ENCODE assay signal across 8 cellular contexts in genomic region chr10:58291538-58292174, GRCh38. TPM values are rescaled to one million over a fixed set of nuclear protein-coding genes. Genes with fewer than 3 reads are reported as not detected.
DNase-seq lines count a peak whose midpoint lies in the region; ATAC-seq and TF ChIP-seq lines count a peak whose summit lies in the region.

No MANE protein-coding gene starts in this region.

- H3K27me3 ChIP-seq in tibial nerve = no peaks in the 10 kb centered on the region

- no peak overlapping the region for H3K4me3 ChIP-seq in tibial nerve

- no peak overlapping the region for H3K4me3 Mint-ChIP-seq in activated T-cell treated with anti-CD3 and anti-CD28 coated beads, Interleukin-2, amount 50 U/mL, for 4 hours

- H3K9me3 ChIP-seq in tibial nerve = no peaks in the 10 kb centered on the region

- peak; percentile 55 to 80 (median 73) for TF ChIP-seq CTCF in tibial nerve (IDR thresholded peaks at IDR 0.05)

- no peaks in the 10 kb centered on the region for H3K27me3 Mint-ChIP-seq in activated T-cell treated with anti-CD3 and anti-CD28 coated beads, Interleukin-2, amount 50 U/mL, for 4 hours (ENCODE audit: low read depth)

- WGBS in tibial nerve, 2 donors = 51 to 65% methylated on average over 5 of the region's 5 CpGs

- TF ChIP-seq EP300 in tibial nerve (IDR thresholded peaks at IDR 0.05) = no peak

- H3K4me1 Mint-ChIP-seq in activated T-cell treated with anti-CD3 and anti-CD28 coated beads, Interleukin-2, amount 50 U/mL, for 4 hours (ENCODE audit: low read depth) = no peaks in the 10 kb centered on the region

- no peak for TF ChIP-seq POLR2A in tibial nerve (IDR thresholded peaks at IDR 0.05)

- no peaks in the 10 kb centered on the region for H3K9me3 Mint-ChIP-seq in activated T-cell treated with anti-CD3 and anti-CD28 coated beads, Interleukin-2, amount 50 U/mL, for 4 hours

- no peak overlapping the region for H3K27ac ChIP-seq in tibial nerve

- H3K36me3 ChIP-seq in tibial nerve = no peaks in the 10 kb centered on the region

- peak; percentile 37 to 58 for ATAC-seq in activated T-cell treated with anti-CD3 and anti-CD28 coated beads, Interleukin-2, amount 50 U/mL, for 4 hours
- ATAC-seq in GM21526 (IDR thresholded peaks at IDR 0.05; ENCODE audit: low FRiP score, unreplicated experiment) (peak; percentile 84), HG03575 (IDR thresholded peaks at IDR 0.05; ENCODE audit: extremely low read depth, insufficient number of reproducible peaks, low FRiP score, unreplicated experiment) (peak; percentile 80)

- peaks cover 4% of the 10 kb centered on the region for H3K36me3 Mint-ChIP-seq in activated T-cell treated with anti-CD3 and anti-CD28 coated beads, Interleukin-2, amount 50 U/mL, for 4 hours (ENCODE audit: insufficient read depth)

- peak; percentile 20 for DNase-seq in activated T-cell treated with anti-CD3 and anti-CD28 coated beads, Interleukin-2, amount 50 U/mL, for 4 hours
- DNase-seq in activated T-cell treated with anti-CD3 and anti-CD28 coated beads, Interleukin-2, amount 50 U/mL, for 48 hours = no peak
- peak; percentile 49 for DNase-seq in RPMI8226
- DNase-seq in central memory CD4-positive, alpha-beta T cell = peak; percentile 34
- peak; percentile 47 for DNase-seq in kidney tubule cell (ENCODE audit: low spot score)
- peak in 1 of 2 donors; percentile 39 for DNase-seq in tibial nerve (ENCODE audit: low spot score in 2 of 2)

- no peaks in the 10 kb centered on the region for H3K4me1 ChIP-seq in tibial nerve

RNA-seq across cellular contexts. Expression of gene CISD1, which starts 22.7 kb away (rescaled TPM):
- 10 to 100 TPM; 61.4 to 76.7 (median 74.0) TPM for total RNA-seq in activated T-cell treated with anti-CD3 and anti-CD28 coated beads, Interleukin-2, amount 50 U/mL, for 4 hours
- total RNA-seq in tibial nerve = 10 to 100 TPM in 1 of 4 donors, 1 to 10 TPM in 3; 3.7 to 14.2 (median 6.7) TPM

RNA-seq across cellular contexts. Expression of gene IPMK, which starts 24.0 kb away (rescaled TPM):
- total RNA-seq in activated T-cell treated with anti-CD3 and anti-CD28 coated beads, Interleukin-2, amount 50 U/mL, for 4 hours = 1 to 10 TPM; 7.5 to 8.8 (median 7.8) TPM
- 1 to 10 TPM; 4.5 to 6.5 (median 4.8) TPM for total RNA-seq in tibial nerve

RNA-seq across cellular contexts. Expression of gene UBE2D1, which starts 43.1 kb away (rescaled TPM):
- total RNA-seq in activated T-cell treated with anti-CD3 and anti-CD28 coated beads, Interleukin-2, amount 50 U/mL, for 4 hours = 10 to 100 TPM; 13.4 to 16.0 (median 15.7) TPM
- 10 to 100 TPM in 2 of 4 donors, 1 to 10 TPM in 2; 9.3 to 22.5 (median 12.9) TPM for total RNA-seq in tibial nerve

Comparison
In these comparisons a context has a peak if more than half of its experiments do, and no peak if none do; other contexts are left out.
1. DNase-seq: peak in activated T-cell treated with anti-CD3 and anti-CD28 coated beads, Interleukin-2, amount 50 U/mL, for 4 hours (single experiment), RPMI8226 (single experiment), central memory CD4-positive, alpha-beta T cell (single experiment) and kidney tubule cell (single experiment); none in activated T-cell treated with anti-CD3 and anti-CD28 coated beads, Interleukin-2, amount 50 U/mL, for 48 hours (0 of 2).
2. RNA of gene CISD1, which starts 22.7 kb away (total RNA-seq): 61.4 to 76.7 TPM in activated T-cell treated with anti-CD3 and anti-CD28 coated beads, Interleukin-2, amount 50 U/mL, for 4 hours; 3.7 to 14.2 TPM in tibial nerve; every median in the first group is over 4 times any median in the second.
3. Peak in every context shown above with its lines, with median percentiles within 50 percentile points of each other: ATAC-seq.